ENCODE assay signal across 21 cellular contexts in the genomic region with DNA sequence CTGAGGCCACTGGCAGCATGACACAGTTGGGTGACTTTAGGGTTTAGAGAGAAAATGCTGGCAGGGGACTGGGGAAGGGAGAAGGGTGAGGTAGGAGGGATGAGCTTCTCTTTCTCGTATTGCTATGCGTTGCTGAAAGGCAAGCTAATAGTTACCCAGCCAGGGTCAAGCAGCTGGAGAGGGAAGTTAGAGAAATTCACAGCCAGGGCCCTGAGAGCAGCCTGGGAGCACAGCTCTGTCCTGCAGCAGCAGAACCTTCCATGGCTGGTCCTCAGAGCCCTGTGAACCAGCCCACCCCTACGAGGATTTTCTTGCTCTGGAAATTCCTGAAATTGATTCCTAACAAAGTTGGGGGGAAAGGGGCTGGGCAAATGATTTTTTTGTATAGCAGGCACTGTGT.
"Had no signal": no experiment of that assay in that cellular context is flagged by ENCODE, and none has a peak within 500 bp of the region (broad histone marks: within the 10 kb centered on the region; RNA-seq: fewer than 3 reads in every experiment).

No MANE protein-coding gene starts in this region.

- H3K4me1 ChIP-seq: left lung, pancreas, testis, upper lobe of left lung had no signal

- DNase-seq: activated CD4-positive, alpha-beta T cell treated with anti-CD3 and anti-CD28 coated beads, Interleukin-2, amount 10 ng/mL, durations not matched to agents 24 days and 14 days; activated CD4-positive, CD25-positive, alpha-beta regulatory T cell; activated CD8-positive, alpha-beta T cell treated with anti-CD3 and anti-CD28 coated beads for 36 hours; activated naive CD4-positive, alpha-beta T cell treated with anti-CD3 and anti-CD28 coated beads for 36 hours; activated T-cell treated with anti-CD3 and anti-CD28 coated beads, Interleukin-2, amount 50 U/mL, for 1 hour; caudate nucleus; foreskin keratinocyte; left lung; mammary epithelial cell; naive B cell; pancreas; sigmoid colon; spleen; stimulated activated CD4-positive, alpha-beta T cell treated with anti-CD3 and anti-CD28 coated beads, Interleukin-4, amount 100 ng/mL, for 4 hours; testis; upper lobe of left lung had no signal

- H3K4me3 ChIP-seq: hepatocyte, left lung, pancreas, sigmoid colon, spleen, testis, upper lobe of left lung had no signal

- H3K79me2 ChIP-seq: hepatocyte had no signal

- H3K27me3 Mint-ChIP-seq: activated CD4-positive, alpha-beta T cell treated with anti-CD3 and anti-CD28 coated beads, Interleukin-2, amount 10 ng/mL, durations not matched to agents 24 days and 14 days; naive B cell; stimulated activated memory B cell treated with anti-CD40 and anti-IgM and Interleukin-4, amounts not matched to agents 10 μg/mL and 1 μg/mL and 100 μg/mL, for 72 hours had no signal

- ATAC-seq: activated CD8-positive, alpha-beta T cell treated with anti-CD3 and anti-CD28 coated beads for 36 hours; foreskin keratinocyte; left lung; stimulated activated memory B cell treated with anti-CD40 and anti-IgM and Interleukin-4, amounts not matched to agents 10 μg/mL and 1 μg/mL and 100 μg/mL, for 72 hours had no signal

- H3K4me2 ChIP-seq: hepatocyte had no signal

- H3K4me1 Mint-ChIP-seq: activated CD4-positive, alpha-beta T cell treated with anti-CD3 and anti-CD28 coated beads, Interleukin-2, amount 10 ng/mL, durations not matched to agents 24 days and 14 days; naive B cell; stimulated activated memory B cell treated with anti-CD40 and anti-IgM and Interleukin-4, amounts not matched to agents 10 μg/mL and 1 μg/mL and 100 μg/mL, for 72 hours had no signal

- H2AFZ ChIP-seq: hepatocyte had no signal

- H3K9me3 ChIP-seq: left lung, pancreas, sigmoid colon, spleen, testis, upper lobe of left lung had no signal

- H3K4me3 Mint-ChIP-seq: activated CD4-positive, alpha-beta T cell treated with anti-CD3 and anti-CD28 coated beads, Interleukin-2, amount 10 ng/mL, durations not matched to agents 24 days and 14 days; activated CD8-positive, alpha-beta T cell treated with anti-CD3 and anti-CD28 coated beads for 36 hours; activated naive CD4-positive, alpha-beta T cell treated with anti-CD3 and anti-CD28 coated beads for 36 hours; stimulated activated memory B cell treated with anti-CD40 and anti-IgM and Interleukin-4, amounts not matched to agents 10 μg/mL and 1 μg/mL and 100 μg/mL, for 72 hours; T-helper 2 cell treated with Interferon-gamma antibody and Interleukin-4, amounts not matched to agents 5 μg/mL and 100 μg/mL, for 36 hours had no signal

- H3K36me3 ChIP-seq: left lung, pancreas, sigmoid colon, spleen, upper lobe of left lung had no signal

- H3K27ac ChIP-seq: foreskin keratinocyte, hepatocyte, left lung, pancreas, sigmoid colon, spleen, testis, upper lobe of left lung had no signal

- H3K36me3 Mint-ChIP-seq: brain; naive B cell; stimulated activated memory B cell treated with anti-CD40 and anti-IgM and Interleukin-4, amounts not matched to agents 10 μg/mL and 1 μg/mL and 100 μg/mL, for 72 hours had no signal

- H3K27ac Mint-ChIP-seq: activated CD4-positive, alpha-beta T cell treated with anti-CD3 and anti-CD28 coated beads, Interleukin-2, amount 10 ng/mL, durations not matched to agents 24 days and 14 days; activated CD8-positive, alpha-beta T cell treated with anti-CD3 and anti-CD28 coated beads for 36 hours; activated naive CD4-positive, alpha-beta T cell treated with anti-CD3 and anti-CD28 coated beads for 36 hours; activated T-helper 2 cell treated with anti-CD3 and anti-CD28 coated beads, Interferon-gamma antibody, Interleukin-2, Interleukin-4, amounts not matched to agents 10 μg/mL and 5 μg/mL and 100 μg/mL, durations not matched to agents 14 hours and 24 hours and 36 hours; naive B cell; stimulated activated memory B cell treated with anti-CD40 and anti-IgM and Interleukin-4, amounts not matched to agents 10 μg/mL and 1 μg/mL and 100 μg/mL, for 72 hours; T-helper 2 cell treated with Interferon-gamma antibody and Interleukin-4, amounts not matched to agents 5 μg/mL and 100 μg/mL, for 36 hours had no signal

- H3K9me3 Mint-ChIP-seq: activated CD4-positive, alpha-beta T cell treated with anti-CD3 and anti-CD28 coated beads, Interleukin-2, amount 10 ng/mL, durations not matched to agents 24 days and 14 days; activated CD8-positive, alpha-beta T cell treated with anti-CD3 and anti-CD28 coated beads for 36 hours; activated naive CD4-positive, alpha-beta T cell treated with anti-CD3 and anti-CD28 coated beads for 36 hours; activated T-helper 2 cell treated with anti-CD3 and anti-CD28 coated beads, Interferon-gamma antibody, Interleukin-2, Interleukin-4, amounts not matched to agents 10 μg/mL and 5 μg/mL and 100 μg/mL, durations not matched to agents 14 hours and 24 hours and 36 hours; brain; T-helper 2 cell treated with Interferon-gamma antibody and Interleukin-4, amounts not matched to agents 5 μg/mL and 100 μg/mL, for 36 hours had no signal

- H3K27me3 ChIP-seq: foreskin keratinocyte, left lung, sigmoid colon, testis, upper lobe of left lung had no signal
